Comparison of ENCODE assay signal across 19 cellular contexts in genomic region chr1:201192478-201192804, GRCh38. TPM values are rescaled to one million over a fixed set of nuclear protein-coding genes. Genes with fewer than 3 reads are reported as not detected.
DNase-seq lines count a peak whose midpoint lies in the region; ATAC-seq and TF ChIP-seq lines count a peak whose summit lies in the region.
"Had no signal": no experiment of that assay in that cellular context is flagged by ENCODE, and none has a peak within 500 bp of the region (broad histone marks: within the 10 kb centered on the region; RNA-seq: fewer than 3 reads in every experiment).

No MANE protein-coding gene starts in this region.

- no peaks in the 10 kb centered on the region for H3K36me3 Mint-ChIP-seq in mesothelial cell of epicardium
- no peaks in the 10 kb centered on the region for H3K36me3 Mint-ChIP-seq in activated CD8-positive, alpha-beta T cell treated with anti-CD3 and anti-CD28 coated beads, Interleukin-2, amount 10 ng/mL, durations not matched to agents 7 days and 5 days (ENCODE audit: low read depth)
- H3K36me3 Mint-ChIP-seq: naive thymus-derived CD4-positive, alpha-beta T cell had no signal

- H3K9ac ChIP-seq in skeletal muscle tissue (ENCODE audit: low read depth in 1 of 3, low read length in 3 of 3), result peak overlapping the region in 2 of 3 donors; percentile 2 to 77

- peak overlapping the region; percentile 72 for H3K27ac Mint-ChIP-seq in mesothelial cell of epicardium
- H3K27ac Mint-ChIP-seq in activated CD8-positive, alpha-beta T cell treated with anti-CD3 and anti-CD28 coated beads, Interleukin-2, amount 10 ng/mL, durations not matched to agents 7 days and 5 days, result no peak overlapping the region
- H3K27ac Mint-ChIP-seq: naive thymus-derived CD4-positive, alpha-beta T cell had no signal

- H3K9me3 ChIP-seq in skeletal muscle tissue (ENCODE audit: control insufficient read depth in 3 of 3, low read length in 3 of 3) (no peaks in the 10 kb centered on the region), tibial artery (no peaks in the 10 kb centered on the region)
- H3K9me3 ChIP-seq: ascending aorta, colonic mucosa had no signal

- no peak overlapping the region for H3K4me3 Mint-ChIP-seq in mesothelial cell of epicardium
- no peak overlapping the region for H3K4me3 Mint-ChIP-seq in activated CD8-positive, alpha-beta T cell treated with anti-CD3 and anti-CD28 coated beads, Interleukin-2, amount 10 ng/mL, durations not matched to agents 7 days and 5 days
- H3K4me3 Mint-ChIP-seq: naive thymus-derived CD4-positive, alpha-beta T cell had no signal

- DNase-seq in DMS 273 (lab: John Stamatoyannopoulos, UW; ENCODE audit: unreplicated experiment) (peak; percentile 56), mesothelial cell of epicardium (ENCODE audit: low spot score in 2 of 2, unreplicated experiment in 2 of 2) (no peak), COR-L47 (lab: John Stamatoyannopoulos, UW) (no peak), tibial artery (no peak), superior temporal gyrus (ENCODE audit: extremely low spot score) (no peak)
- no peak for DNase-seq in activated CD8-positive, alpha-beta T cell treated with anti-CD3 and anti-CD28 coated beads, Interleukin-2, amount 10 ng/mL, durations not matched to agents 7 days and 5 days
- DNase-seq: activated gamma-delta T cell treated with Interleukin-2 at 50 U/mL for 16 hours; AML-193; colonic mucosa; GDM1; naive thymus-derived CD4-positive, alpha-beta T cell; NCI-H1048; NCI-H526 treated with DMSO at 0.1 percent for 48 hours; OCI-M1; T-helper 9 cell had no signal

- H3K9me3 Mint-ChIP-seq in mesothelial cell of epicardium, result no peaks in the 10 kb centered on the region
- H3K9me3 Mint-ChIP-seq in activated CD8-positive, alpha-beta T cell treated with anti-CD3 and anti-CD28 coated beads, Interleukin-2, amount 10 ng/mL, durations not matched to agents 7 days and 5 days (ENCODE audit: insufficient read depth), result no peaks in the 10 kb centered on the region
- H3K9me3 Mint-ChIP-seq: naive thymus-derived CD4-positive, alpha-beta T cell had no signal

- peaks cover 0 to 3% (median 0%) of the 10 kb centered on the region in 3 donors for H3K27me3 ChIP-seq in skeletal muscle tissue (ENCODE audit: control insufficient read depth in 3 of 3, insufficient read depth in 3 of 3, low read length in 3 of 3)
- H3K27me3 ChIP-seq in tibial artery, result peaks cover 0 to 9% of the 10 kb centered on the region in 2 donors
- H3K27me3 ChIP-seq: ascending aorta, colonic mucosa had no signal

- H3K4me3 ChIP-seq in skeletal muscle tissue (ENCODE audit: low read length in 3 of 3) (peak overlapping the region in 2 of 3 donors; percentile 40 to 97), tibial artery (no peak overlapping the region)
- H3K4me3 ChIP-seq: ascending aorta, colonic mucosa had no signal

- H3K4me1 ChIP-seq in skeletal muscle tissue (ENCODE audit: control insufficient read depth in 3 of 3, insufficient read depth in 3 of 3, low read length in 3 of 3), result peaks cover 30 to 46% (median 37%) of the 10 kb centered on the region in 3 donors
- peaks cover 0 to 8% (median 6%) of the 10 kb centered on the region in 4 donors for H3K4me1 ChIP-seq in tibial artery
- H3K4me1 ChIP-seq: ascending aorta, colonic mucosa had no signal

- H3K27me3 Mint-ChIP-seq in mesothelial cell of epicardium (ENCODE audit: low read depth), result peaks cover 27% of the 10 kb centered on the region
- peaks cover 18% of the 10 kb centered on the region for H3K27me3 Mint-ChIP-seq in activated CD8-positive, alpha-beta T cell treated with anti-CD3 and anti-CD28 coated beads, Interleukin-2, amount 10 ng/mL, durations not matched to agents 7 days and 5 days (ENCODE audit: low read depth)

- intact Hi-C loops in tibial artery (cut with DNase I; ENCODE audit: low total_unique reads), result no loop called here

- POLR2A ChIA-PET in activated CD8-positive, alpha-beta T cell treated with anti-CD3 and anti-CD28 coated beads, Interleukin-2, amount 10 ng/mL, durations not matched to agents 7 days and 5 days (lab: Charles Lee), result no interaction called here

- H3K27ac ChIP-seq in skeletal muscle tissue (ENCODE audit: low read depth, low read length) (peak overlapping the region; percentile 64), tibial artery (no peak overlapping the region)
- H3K27ac ChIP-seq: ascending aorta, colonic mucosa had no signal

- H3K36me3 ChIP-seq in skeletal muscle tissue (ENCODE audit: control insufficient read depth in 3 of 3, insufficient read depth in 3 of 3, low read length in 3 of 3), result peaks cover 0 to 41% (median 7%) of the 10 kb centered on the region in 3 donors
- H3K36me3 ChIP-seq in tibial artery, result no peaks in the 10 kb centered on the region
- H3K36me3 ChIP-seq: ascending aorta, colonic mucosa had no signal

- peak; percentile 8; the same call in 1 of the 3 replicates for ATAC-seq in SK-N-SH treated with all-trans-retinoic acid at 6 μM for 48 hours
- no peak for ATAC-seq in activated CD8-positive, alpha-beta T cell treated with anti-CD3 and anti-CD28 coated beads, Interleukin-2, amount 10 ng/mL, durations not matched to agents 7 days and 5 days

- peaks cover 14% of the 10 kb centered on the region for H3K4me1 Mint-ChIP-seq in mesothelial cell of epicardium
- H3K4me1 Mint-ChIP-seq in activated CD8-positive, alpha-beta T cell treated with anti-CD3 and anti-CD28 coated beads, Interleukin-2, amount 10 ng/mL, durations not matched to agents 7 days and 5 days (ENCODE audit: low read depth), result peaks cover 2% of the 10 kb centered on the region
- H3K4me1 Mint-ChIP-seq: naive thymus-derived CD4-positive, alpha-beta T cell had no signal

- TF ChIP-seq CTCF in mesothelial cell of epicardium (IDR thresholded peaks at IDR 0.05; ENCODE audit: unreplicated experiment) (no peak), tibial artery (IDR thresholded peaks at IDR 0.05) (no peak)

- CTCF ChIA-PET in activated CD8-positive, alpha-beta T cell treated with anti-CD3 and anti-CD28 coated beads, Interleukin-2, amount 10 ng/mL, durations not matched to agents 7 days and 5 days (lab: Charles Lee), result interaction anchor here (1.3 kb wide), 1 partner anchor 154 kb away, joined by 3 read pairs; no protein-coding TSS in a partner anchor

TF ChIP-seq in SK-N-SH treated with all-trans-retinoic acid at 6 μM for 48 hours, 23 proteins besides CTCF, POLR2A, EP300 and RAD21:
- TF ChIP-seq, protein P1, sequence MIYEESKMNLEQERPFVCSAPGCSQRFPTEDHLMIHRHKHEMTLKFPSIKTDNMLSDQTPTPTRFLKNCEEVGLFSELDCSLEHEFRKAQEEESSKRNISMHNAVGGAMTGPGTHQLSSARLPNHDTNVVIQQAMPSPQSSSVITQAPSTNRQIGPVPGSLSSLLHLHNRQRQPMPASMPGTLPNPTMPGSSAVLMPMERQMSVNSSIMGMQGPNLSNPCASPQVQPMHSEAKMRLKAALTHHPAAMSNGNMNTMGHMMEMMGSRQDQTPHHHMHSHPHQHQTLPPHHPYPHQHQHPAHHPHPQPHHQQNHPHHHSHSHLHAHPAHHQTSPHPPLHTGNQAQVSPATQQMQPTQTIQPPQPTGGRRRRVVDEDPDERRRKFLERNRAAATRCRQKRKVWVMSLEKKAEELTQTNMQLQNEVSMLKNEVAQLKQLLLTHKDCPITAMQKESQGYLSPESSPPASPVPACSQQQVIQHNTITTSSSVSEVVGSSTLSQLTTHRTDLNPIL (CRISPR knock-in tag; IDR thresholded peaks at IDR 0.05; ENCODE audit: low read depth), result no peak
- TF ChIP-seq ZNF565 (CRISPR knock-in tag; conservative IDR thresholded peaks at IDR 0.05; ENCODE audit: low read depth) (no peak), GLIS3 (CRISPR knock-in tag; IDR thresholded peaks at IDR 0.05) (no peak), ZC3H10 (CRISPR knock-in tag; IDR thresholded peaks at IDR 0.05) (no peak), ESRRG (CRISPR knock-in tag; IDR thresholded peaks at IDR 0.05) (no peak), TCF4 (CRISPR knock-in tag; IDR thresholded peaks at IDR 0.05; ENCODE audit: borderline replicate concordance) (no peak), CSRNP3 (CRISPR knock-in tag; IDR thresholded peaks at IDR 0.05) (no peak), ZNF8 (CRISPR knock-in tag; IDR thresholded peaks at IDR 0.05) (no peak)

RNA-seq across cellular contexts. Expression of gene IGFN1, which starts 1.8 kb away (rescaled TPM):
- total RNA-seq in mesothelial cell of epicardium (0.93 to 1.6 TPM (median 1.0 TPM) in 3 replicates), skeletal muscle tissue (0.52 TPM)
- total RNA-seq in activated CD8-positive, alpha-beta T cell treated with anti-CD3 and anti-CD28 coated beads, Interleukin-2, amount 10 ng/mL, durations not matched to agents 7 days and 5 days, result not detected
- total RNA-seq: ascending aorta; endothelial cell of umbilical vein; naive thymus-derived CD4-positive, alpha-beta T cell had no signal

RNA-seq across cellular contexts. Expression of gene TMEM9, which starts 38.2 kb away (rescaled TPM):
- total RNA-seq in mesothelial cell of epicardium, result 133 to 140 TPM (median 136 TPM) in 3 replicates
- 50.1 TPM for total RNA-seq in skeletal muscle tissue
- total RNA-seq in activated CD8-positive, alpha-beta T cell treated with anti-CD3 and anti-CD28 coated beads, Interleukin-2, amount 10 ng/mL, durations not matched to agents 7 days and 5 days, result 10 to 100 TPM; 13.6 to 18.9 TPM

Comparison
In these comparisons a context has a peak if more than half of its experiments do, and no peak if none do; other contexts are left out.
1. H3K4me3 ChIP-seq: peak in skeletal muscle tissue (2 of 3); none in tibial artery (0 of 2).